In the genomic region with DNA sequence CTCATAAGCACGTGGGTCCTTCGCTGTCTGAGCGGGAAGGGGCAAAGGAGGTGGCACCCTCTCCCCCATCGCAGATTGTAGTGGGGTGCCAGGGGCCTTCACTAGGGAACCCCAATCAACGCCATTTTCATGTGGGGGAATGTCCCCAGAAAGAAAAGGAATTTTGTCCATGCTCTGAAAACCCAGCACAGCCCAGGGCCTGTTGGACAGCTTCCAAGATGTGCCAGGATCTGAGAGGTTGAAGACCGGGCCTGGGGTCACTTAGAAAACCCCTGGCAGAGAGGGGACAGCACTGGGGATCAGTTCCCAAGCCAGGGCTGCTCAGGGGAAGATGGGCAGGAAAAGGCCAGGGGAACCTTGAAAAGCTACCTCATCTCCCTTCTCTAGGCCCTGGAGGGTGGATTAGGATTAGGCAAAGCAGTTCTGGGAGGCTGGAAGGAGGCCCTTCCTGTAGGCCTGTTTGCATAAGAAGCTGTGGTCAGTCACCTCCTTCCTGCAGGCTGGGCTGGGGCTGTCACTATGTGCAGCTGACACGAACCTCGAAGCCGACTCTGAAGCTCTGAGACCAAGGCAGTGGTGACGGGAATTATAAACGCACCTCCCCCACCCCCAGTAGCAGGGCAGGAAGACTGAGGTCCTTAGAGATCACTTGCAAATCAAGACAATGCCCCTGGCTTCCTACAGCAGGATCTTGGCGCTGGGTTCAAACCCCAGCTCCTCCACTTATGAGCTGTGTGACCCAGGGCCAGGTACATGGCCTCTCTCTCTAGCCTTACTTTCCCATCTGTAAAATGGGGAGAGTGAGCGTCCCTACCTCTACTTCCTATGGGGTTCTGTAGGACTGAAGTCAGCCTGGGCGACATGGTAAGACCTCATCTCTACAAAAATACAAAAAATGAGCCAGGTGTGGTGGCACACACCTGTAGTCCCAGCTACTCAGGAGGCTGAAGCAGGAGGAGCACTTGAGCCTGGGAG, we compare ENCODE assay signal across 13 cellular contexts. TPM values are rescaled to one million over a fixed set of nuclear protein-coding genes. Genes with fewer than 3 reads are reported as not detected.
DNase-seq lines count a peak whose midpoint lies in the region; ATAC-seq and TF ChIP-seq lines count a peak whose summit lies in the region.
"Had no signal": no experiment of that assay in that cellular context is flagged by ENCODE, and none has a peak within 500 bp of the region (broad histone marks: within the 10 kb centered on the region; RNA-seq: fewer than 3 reads in every experiment).

No MANE protein-coding gene starts in this region.

- H4K91ac ChIP-seq in H9 (ENCODE audit: insufficient read length, low read depth, low read length): no peak overlapping the region

- WGBS in H9 (ENCODE audit: extremely low coverage, insufficient read length, low lambda C conversion rate): no CpG with 5 or more reads among the region's 14 CpGs
- 50 to 73% (median 61%) methylated on average over 11 to 14 of the region's 14 CpGs for WGBS in spleen, 5 donors

- H2AFZ ChIP-seq in H9 (ENCODE audit: low read length): no peak overlapping the region

- TF ChIP-seq POLR2A in Peyer's patch (IDR thresholded peaks at IDR 0.05) (no peak), spleen (IDR thresholded peaks at IDR 0.05) (no peak)

- no peak overlapping the region for H3K4me2 ChIP-seq in H9 (ENCODE audit: insufficient read depth, insufficient read length, low read length)

- no peak overlapping the region for H4K8ac ChIP-seq in H9 (replicated peaks; ENCODE audit: insufficient read length, low read depth, low read length)

- no peaks in the 10 kb centered on the region for H3K9me3 Mint-ChIP-seq in H9
- H3K9me3 Mint-ChIP-seq: activated naive CD4-positive, alpha-beta T cell treated with anti-CD3 and anti-CD28 coated beads for 36 hours had no signal

- H3K27me3 ChIP-seq in H9 (ENCODE audit: insufficient read depth, low read length): no peaks in the 10 kb centered on the region
- H3K27me3 ChIP-seq in Peyer's patch: no peaks in the 10 kb centered on the region
- H3K27me3 ChIP-seq in spleen (replicated peaks in 1 of 7): no peaks in the 10 kb centered on the region
- H3K27me3 ChIP-seq: vagina had no signal

- H3K4ac ChIP-seq in H9 (ENCODE audit: low read depth, low read length): no peak overlapping the region

- no peak overlapping the region for H3K4me3 Mint-ChIP-seq in H9
- H3K4me3 Mint-ChIP-seq: activated naive CD4-positive, alpha-beta T cell treated with anti-CD3 and anti-CD28 coated beads for 36 hours had no signal

- H3K36me3 ChIP-seq in Peyer's patch (no peaks in the 10 kb centered on the region), spleen (peaks cover 0 to 18% (median 0%) of the 10 kb centered on the region in 6 donors)
- H3K36me3 ChIP-seq: vagina had no signal

- H3K18ac ChIP-seq in H9 (ENCODE audit: insufficient read length, low read depth, low read length): no peak overlapping the region

- no peak overlapping the region for H2BK12ac ChIP-seq in H9 (ENCODE audit: insufficient read length, low read depth, low read length)

- H3K56ac ChIP-seq in H9 (ENCODE audit: insufficient read length, low read depth, low read length): no peak overlapping the region

- no peak overlapping the region for H2BK120ac ChIP-seq in H9 (ENCODE audit: low read depth, low read length, poor library complexity, severe bottlenecking)

- H2AK5ac ChIP-seq in H9 (ENCODE audit: insufficient read length, low read length): no peak overlapping the region

- no peaks in the 10 kb centered on the region; a peak in 1 of 7 replicates for H3K36me3 Mint-ChIP-seq in H9 (ENCODE audit: insufficient read depth in 1 of 3, low read depth in 3 of 3)

- no peaks in the 10 kb centered on the region for H3K4me1 ChIP-seq in H9 (ENCODE audit: insufficient read depth, low read length)
- H3K4me1 ChIP-seq in Peyer's patch: no peaks in the 10 kb centered on the region
- peaks cover 0 to 63% (median 15%) of the 10 kb centered on the region in 6 donors for H3K4me1 ChIP-seq in spleen
- H3K4me1 ChIP-seq: vagina had no signal

- no peaks in the 10 kb centered on the region for H3K79me2 ChIP-seq in H9 (ENCODE audit: insufficient read depth, low read length)

- peak; percentile 58 for DNase-seq in H9
- DNase-seq in Peyer's patch: peak in 2 of 3 donors; percentile 61 to 62
- peak; percentile 42 for DNase-seq in left ventricle myocardium superior
- peak; percentile 85 for DNase-seq in spleen
- no peak for DNase-seq in glomerular visceral epithelial cell (ENCODE audit: extremely low spot score)
- DNase-seq in T1000 (lab: John Stamatoyannopoulos, UW): no peak
- no peak for DNase-seq in activated CD4-positive, CD25-positive, alpha-beta regulatory T cell (lab: John Stamatoyannopoulos, UW)
- DNase-seq: activated naive CD4-positive, alpha-beta T cell treated with anti-CD3 and anti-CD28 coated beads for 36 hours; Calu3; foreskin fibroblast; NCI-H187 treated with DMSO at 0.1 percent for 48 hours had no signal

- no peak overlapping the region for H4K5ac ChIP-seq in H9 (ENCODE audit: insufficient read length, low read depth, low read length)

- no peaks in the 10 kb centered on the region for H3K23me2 ChIP-seq in H9 (ENCODE audit: insufficient read length, low read depth, low read length, poor library complexity, severe bottlenecking)

- peaks cover 19 to 30% of the 10 kb centered on the region in 2 experiments for H3K4me1 Mint-ChIP-seq in H9

- H3K27ac Mint-ChIP-seq in H9: peak overlapping the region; percentile 70 to 89 (median 83); a peak in 4 of 7 replicates
- H3K27ac Mint-ChIP-seq: activated naive CD4-positive, alpha-beta T cell treated with anti-CD3 and anti-CD28 coated beads for 36 hours had no signal

- H3K79me1 ChIP-seq in H9 (ENCODE audit: insufficient read depth, low read depth, low read length, poor library complexity, severe bottlenecking): no peaks in the 10 kb centered on the region

- H3K23ac ChIP-seq in H9 (ENCODE audit: insufficient read length, low read depth, low read length): no peak overlapping the region

- H3K9ac ChIP-seq in H9 (ENCODE audit: extremely low read depth, insufficient read length, low read length): no peak overlapping the region

- intact Hi-C loops in left ventricle myocardium superior (cut with micrococcal nuclease): no loop called here
- intact Hi-C loops in spleen (cut with DNase I; ENCODE audit: low total_unique reads): no loop called here

- no peak overlapping the region for H2BK5ac ChIP-seq in H9 (ENCODE audit: insufficient read length, low read length)

- ATAC-seq in left ventricle myocardium superior: peak; percentile 12

- H3K27me3 Mint-ChIP-seq in H9 (ENCODE audit: low read depth): peaks cover 1% of the 10 kb centered on the region; the same call in 1 of the 2 replicates

- no peaks in the 10 kb centered on the region for H4K20me1 ChIP-seq in H9 (ENCODE audit: control insufficient read depth, insufficient read depth, insufficient read length)

- H3K14ac ChIP-seq in H9 (ENCODE audit: insufficient read depth, low read length): 0 out of 2 replicates have a peak overlapping the region, but pooled peaks have one; percentile 3

- H3T11ph ChIP-seq in H9 (ENCODE audit: low read length): no peak overlapping the region

- H3K4me3 ChIP-seq in Peyer's patch (no peak overlapping the region), spleen (peak overlapping the region in 1 of 8 donors; percentile 13)
- H3K4me3 ChIP-seq: coronary artery, vagina had no signal

- no peak overlapping the region for H2BK15ac ChIP-seq in H9 (ENCODE audit: low read depth, low read length)

- no peak for TF ChIP-seq CTCF in H9 (conservative IDR thresholded peaks at IDR 0.05)
- no peak for TF ChIP-seq CTCF in Peyer's patch (IDR thresholded peaks at IDR 0.05)
- no peak for TF ChIP-seq CTCF in spleen (IDR thresholded peaks at IDR 0.05 in 8 of 11, conservative IDR thresholded peaks at IDR 0.05 in 3 of 11)

- H2BK20ac ChIP-seq in H9 (ENCODE audit: low read depth, low read length, poor library complexity, severe bottlenecking): no peak overlapping the region

- H3K27ac ChIP-seq in H9 (ENCODE audit: insufficient read length, low read depth, low read length) (no peak overlapping the region), Peyer's patch (peak overlapping the region in 1 of 4 donors; percentile 52), spleen (peak overlapping the region in 7 of 8 donors; percentile 4 to 82 (median 76))
- H3K27ac ChIP-seq: coronary artery, vagina had no signal

- no peaks in the 10 kb centered on the region for H3K9me3 ChIP-seq in H9 (ENCODE audit: control insufficient read depth, low read depth, low read length)
- H3K9me3 ChIP-seq in Peyer's patch: no peaks in the 10 kb centered on the region
- H3K9me3 ChIP-seq in spleen: no peaks in the 10 kb centered on the region
- H3K9me3 ChIP-seq: vagina had no signal

RNA-seq across cellular contexts. Expression of a gene that starts 29.0 kb away (rescaled TPM):
- total RNA-seq in H9 (2021): 5.4 and 5.8 TPM in 2 replicates
- total RNA-seq in Peyer's patch: 10 to 100 TPM in 1 of 4 donors, 1 to 10 TPM in 3; 1.8 to 32.2 (median 3.2) TPM
- 115 TPM for total RNA-seq in left ventricle myocardium superior
- 10 to 100 TPM in 5 of 7 donors, 1 to 10 TPM in 2; 5.5 to 26.9 (median 20.3) TPM for total RNA-seq in spleen
- 10 to 100 TPM in 2 of 3 donors, 1 to 10 TPM in 1; 5.5 to 16.1 (median 10.9) TPM for polyA plus RNA-seq in spleen

Comparison
In these comparisons a context has a peak if more than half of its experiments do, and no peak if none do; other contexts are left out.
1. DNase-seq: peak in H9 (single experiment), Peyer's patch (2 of 3), left ventricle myocardium superior (single experiment) and spleen (single experiment); none in glomerular visceral epithelial cell (single experiment), T1000 (single experiment) and activated CD4-positive, CD25-positive, alpha-beta regulatory T cell (0 of 4).